19 cellular contexts compared by ENCODE assay signal in genomic region chrY:2787600-2787999, GRCh38. TPM values are rescaled to one million over a fixed set of nuclear protein-coding genes. Genes with fewer than 3 reads are reported as not detected.
DNase-seq lines count a peak whose midpoint lies in the region; ATAC-seq and TF ChIP-seq lines count a peak whose summit lies in the region.
"Had no signal": no experiment of that assay in that cellular context is flagged by ENCODE, and none has a peak within 500 bp of the region (broad histone marks: within the 10 kb centered on the region; RNA-seq: fewer than 3 reads in every experiment).

Gene SRY, minus strand, starts transcription at chrY:2787682. Its CDS starts 79 bp downstream, at chrY:2787603.

- no peaks in the 10 kb centered on the region for H3K9me3 Mint-ChIP-seq in activated naive CD4-positive, alpha-beta T cell treated with anti-CD3 and anti-CD28 coated beads for 36 hours
- no peaks in the 10 kb centered on the region for H3K9me3 Mint-ChIP-seq in activated naive CD8-positive, alpha-beta T cell (ENCODE audit: low read depth)
- H3K9me3 Mint-ChIP-seq in glutamatergic neuron (ENCODE audit: unreplicated experiment) = no peaks in the 10 kb centered on the region
- H3K9me3 Mint-ChIP-seq in stimulated activated memory B cell treated with anti-CD40 and anti-IgM and Interleukin-4, amounts not matched to agents 10 μg/mL and 1 μg/mL and 100 μg/mL, for 72 hours = peaks cover 3% of the 10 kb centered on the region

- DNase-seq in activated naive CD4-positive, alpha-beta T cell treated with anti-CD3 and anti-CD28 coated beads for 36 hours = no peak
- DNase-seq in activated naive CD4-positive, alpha-beta T cell treated with Interleukin-2 at 50 U/mL for 16 hours = no peak
- DNase-seq in glutamatergic neuron = no peak
- no peak for DNase-seq in effector CD8-positive, alpha-beta T cell (lab: John Stamatoyannopoulos, UW)
- no peak for DNase-seq in NCI-H2171 (lab: John Stamatoyannopoulos, UW)
- no peak for DNase-seq in caudate nucleus (lab: John Stamatoyannopoulos, UW)
- DNase-seq: activated CD8-positive, alpha-beta memory T cell treated with anti-CD3 and anti-CD28 coated beads for 24 hours; activated gamma-delta T cell; heart left ventricle; Kasumi-1; NCI-H1417 treated with DMSO at 0.1 percent for 48 hours; NCI-H446; SJCRH30 had no signal

- peak within 1 kb of the TSS; percentile 32 for H3K4me3 Mint-ChIP-seq in activated naive CD4-positive, alpha-beta T cell treated with anti-CD3 and anti-CD28 coated beads for 36 hours
- peak within 1 kb of the TSS; percentile 61 for H3K4me3 Mint-ChIP-seq in activated naive CD8-positive, alpha-beta T cell
- H3K4me3 Mint-ChIP-seq in glutamatergic neuron (ENCODE audit: unreplicated experiment) = peak within 1 kb of the TSS; percentile 87
- H3K4me3 Mint-ChIP-seq in stimulated activated memory B cell treated with anti-CD40 and anti-IgM and Interleukin-4, amounts not matched to agents 10 μg/mL and 1 μg/mL and 100 μg/mL, for 72 hours = peak within 1 kb of the TSS; percentile 47

- TF ChIP-seq CTCF in glutamatergic neuron (IDR thresholded peaks at IDR 0.05; ENCODE audit: partially characterized antibody, unreplicated experiment) = no peak

- H3K27ac Mint-ChIP-seq in activated naive CD4-positive, alpha-beta T cell treated with anti-CD3 and anti-CD28 coated beads for 36 hours = no peak within 1 kb of the TSS
- H3K27ac Mint-ChIP-seq in activated naive CD8-positive, alpha-beta T cell = no peak within 1 kb of the TSS
- H3K27ac Mint-ChIP-seq in glutamatergic neuron (ENCODE audit: unreplicated experiment) = no peak within 1 kb of the TSS
- H3K27ac Mint-ChIP-seq in stimulated activated memory B cell treated with anti-CD40 and anti-IgM and Interleukin-4, amounts not matched to agents 10 μg/mL and 1 μg/mL and 100 μg/mL, for 72 hours = no peak within 1 kb of the TSS
- H3K27ac Mint-ChIP-seq: progenitor cell of endocrine pancreas had no signal

- peaks cover 28% of the 10 kb centered on the region for H3K27me3 Mint-ChIP-seq in activated naive CD4-positive, alpha-beta T cell treated with anti-CD3 and anti-CD28 coated beads for 36 hours (ENCODE audit: low read depth)
- peaks cover 30% of the 10 kb centered on the region for H3K27me3 Mint-ChIP-seq in activated naive CD8-positive, alpha-beta T cell
- H3K27me3 Mint-ChIP-seq in glutamatergic neuron (ENCODE audit: unreplicated experiment) = peaks cover 2% of the 10 kb centered on the region
- H3K27me3 Mint-ChIP-seq in stimulated activated memory B cell treated with anti-CD40 and anti-IgM and Interleukin-4, amounts not matched to agents 10 μg/mL and 1 μg/mL and 100 μg/mL, for 72 hours = peaks cover 42% of the 10 kb centered on the region
- H3K27me3 Mint-ChIP-seq: progenitor cell of endocrine pancreas had no signal

- H3K36me3 Mint-ChIP-seq in activated naive CD4-positive, alpha-beta T cell treated with anti-CD3 and anti-CD28 coated beads for 36 hours (ENCODE audit: low read depth) = no peaks in the 10 kb centered on the region
- no peaks in the 10 kb centered on the region for H3K36me3 Mint-ChIP-seq in activated naive CD8-positive, alpha-beta T cell
- H3K36me3 Mint-ChIP-seq in glutamatergic neuron (ENCODE audit: unreplicated experiment) = no peaks in the 10 kb centered on the region
- no peaks in the 10 kb centered on the region for H3K36me3 Mint-ChIP-seq in stimulated activated memory B cell treated with anti-CD40 and anti-IgM and Interleukin-4, amounts not matched to agents 10 μg/mL and 1 μg/mL and 100 μg/mL, for 72 hours

- intact Hi-C loops in activated naive CD4-positive, alpha-beta T cell treated with anti-CD3 and anti-CD28 coated beads for 36 hours (cut with micrococcal nuclease) = no loop called here

- peaks cover 5% of the 10 kb centered on the region for H3K4me1 Mint-ChIP-seq in activated naive CD4-positive, alpha-beta T cell treated with anti-CD3 and anti-CD28 coated beads for 36 hours (ENCODE audit: low read depth)
- peaks cover 9% of the 10 kb centered on the region for H3K4me1 Mint-ChIP-seq in activated naive CD8-positive, alpha-beta T cell (ENCODE audit: low read depth)
- H3K4me1 Mint-ChIP-seq in glutamatergic neuron (ENCODE audit: low read depth, unreplicated experiment) = no peaks in the 10 kb centered on the region
- H3K4me1 Mint-ChIP-seq in stimulated activated memory B cell treated with anti-CD40 and anti-IgM and Interleukin-4, amounts not matched to agents 10 μg/mL and 1 μg/mL and 100 μg/mL, for 72 hours = peaks cover 5% of the 10 kb centered on the region

- no peak for ATAC-seq in stimulated activated memory B cell treated with anti-CD40 and anti-IgM and Interleukin-4, amounts not matched to agents 10 μg/mL and 1 μg/mL and 100 μg/mL, for 72 hours
- ATAC-seq: heart left ventricle had no signal

- H3K27ac ChIP-seq in caudate nucleus (ENCODE audit: low read depth, low read length) = no peak within 1 kb of the TSS
- H3K27ac ChIP-seq: epithelial cell of prostate, heart left ventricle, HL-60, SJCRH30 had no signal

- CTCF ChIA-PET in activated naive CD4-positive, alpha-beta T cell treated with anti-CD3 and anti-CD28 coated beads for 36 hours (lab: Charles Lee) = no interaction called here

RNA-seq across cellular contexts. Expression of gene SRY, which starts in this region (rescaled TPM):
- not detected for total RNA-seq in activated naive CD4-positive, alpha-beta T cell treated with anti-CD3 and anti-CD28 coated beads for 36 hours
- not detected for total RNA-seq in glutamatergic neuron (ENCODE audit: unreplicated experiment)
- total RNA-seq: bronchial epithelial cell, heart left ventricle, progenitor cell of endocrine pancreas, SJCRH30 had no signal

Comparison
In these comparisons a context has a peak if more than half of its experiments do, and no peak if none do; other contexts are left out.
1. H3K4me3 Mint-ChIP-seq: peak in every context shown above with its lines; median percentile 87 in glutamatergic neuron; 61 in activated naive CD8-positive, alpha-beta T cell; 47 in stimulated activated memory B cell treated with anti-CD40 and anti-IgM and Interleukin-4, amounts not matched to agents 10 μg/mL and 1 μg/mL and 100 μg/mL, for 72 hours; 32 in activated naive CD4-positive, alpha-beta T cell treated with anti-CD3 and anti-CD28 coated beads for 36 hours.